Comparison of ENCODE assay signal across 8 cellular contexts in genomic region chr16:12803203-12804093, GRCh38. TPM values are rescaled to one million over a fixed set of nuclear protein-coding genes. Genes with fewer than 3 reads are reported as not detected.
DNase-seq lines count a peak whose midpoint lies in the region; ATAC-seq and TF ChIP-seq lines count a peak whose summit lies in the region.

Gene CPPED1, minus strand, starts transcription at chr16:12803887. Its CDS starts 111 bp downstream, at chr16:12803776.

- ATAC-seq in GM21723 (IDR thresholded peaks at IDR 0.05; ENCODE audit: unreplicated experiment) (peak; percentile 84), RWPE2 (ENCODE audit: low read depth) (peak; percentile 85)
- ATAC-seq in natural killer cell treated with Interleukin-12 subunit alpha and Interleukin-12 subunit beta and Interleukin-15 and Interleukin-18, amount 100 ng/mL, for 72 hours: peak; percentile 96 to 98

- H3K79me2 ChIP-seq in KMS-11 (ENCODE audit: insufficient read depth, low read depth): peaks cover 9% of the 10 kb centered on the region; the same call in 1 of the 2 replicates

- H3K4me3 ChIP-seq in KMS-11 (IDR thresholded peaks at IDR 0.05; ENCODE audit: insufficient read depth, low read depth, low read length) (peak within 1 kb of the TSS; percentile 49), RWPE2 (ENCODE audit: severe bottlenecking) (peak within 1 kb of the TSS; percentile 57)

- peak within 1 kb of the TSS; percentile 61 to 75 for H3K27ac Mint-ChIP-seq in natural killer cell treated with Interleukin-12 subunit alpha and Interleukin-12 subunit beta and Interleukin-15 and Interleukin-18, amount 100 ng/mL, for 72 hours

- TF ChIP-seq CTCF in KMS-11 (conservative IDR thresholded peaks at IDR 0.05; ENCODE audit: low read depth, low read length): no peak
- TF ChIP-seq CTCF in RWPE2 (IDR thresholded peaks at IDR 0.05; ENCODE audit: poor library complexity, severe bottlenecking): no peak

- H3K4me1 ChIP-seq in KMS-11 (ENCODE audit: low read depth, poor library complexity, severe bottlenecking) (peaks cover 12% of the 10 kb centered on the region), RWPE2 (ENCODE audit: insufficient read depth, poor library complexity, severe bottlenecking) (peaks cover 8% of the 10 kb centered on the region)

- peaks cover 5% of the 10 kb centered on the region for H3K36me3 Mint-ChIP-seq in natural killer cell treated with Interleukin-12 subunit alpha and Interleukin-12 subunit beta and Interleukin-15 and Interleukin-18, amount 100 ng/mL, for 72 hours

- peaks cover 7% of the 10 kb centered on the region for H3K9me3 Mint-ChIP-seq in natural killer cell treated with Interleukin-12 subunit alpha and Interleukin-12 subunit beta and Interleukin-15 and Interleukin-18, amount 100 ng/mL, for 72 hours

- peak within 1 kb of the TSS; percentile 99 for H3K4me3 Mint-ChIP-seq in natural killer cell treated with Interleukin-12 subunit alpha and Interleukin-12 subunit beta and Interleukin-15 and Interleukin-18, amount 100 ng/mL, for 72 hours

- H3K27me3 ChIP-seq in KMS-11 (ENCODE audit: insufficient read depth, low read depth): no peaks in the 10 kb centered on the region
- H3K27me3 ChIP-seq in RWPE2 (ENCODE audit: insufficient read depth, poor library complexity, severe bottlenecking): no peaks in the 10 kb centered on the region

- H3K27ac ChIP-seq in KMS-11: peak within 1 kb of the TSS; percentile 50
- H3K27ac ChIP-seq in RWPE2 (ENCODE audit: poor library complexity, severe bottlenecking): peak within 1 kb of the TSS; percentile 83

- H3K9me3 ChIP-seq in RWPE2 (ENCODE audit: severe bottlenecking): no peaks in the 10 kb centered on the region

- H3K27me3 Mint-ChIP-seq in natural killer cell treated with Interleukin-12 subunit alpha and Interleukin-12 subunit beta and Interleukin-15 and Interleukin-18, amount 100 ng/mL, for 72 hours: peaks cover 0 to 2% of the 10 kb centered on the region in 2 donors

- peak within 1 kb of the TSS; percentile 90 for H3K4me2 ChIP-seq in KMS-11

- DNase-seq in DMS79 treated with DMSO at 0.1 percent for 48 hours (lab: John Stamatoyannopoulos, UW) (peak; percentile 86), RWPE2 (ENCODE audit: low spot score) (peak; percentile 83), fibroblast of peridontal ligament (ENCODE audit: extremely low read depth) (peak; percentile 83)
- DNase-seq in activated T-helper 9 cell treated with anti-CD3 and anti-CD28 coated beads, Interleukin-2, amount 50 U/mL, for 16 hours (ENCODE audit: low read depth): peak; percentile 84
- DNase-seq in natural killer cell treated with Interleukin-12 subunit alpha and Interleukin-12 subunit beta and Interleukin-15 and Interleukin-18, amount 100 ng/mL, for 72 hours (ENCODE audit: low spot score): peak; percentile 93
- peak; percentile 80 to 96 (median 89) for DNase-seq in stimulated activated naive CD4-positive, alpha-beta T cell (lab: John Stamatoyannopoulos, UW)

- peak within 1 kb of the TSS; percentile 86 for H2AFZ ChIP-seq in KMS-11 (ENCODE audit: low read depth)

- H3K36me3 ChIP-seq in KMS-11 (ENCODE audit: insufficient read depth): no peaks in the 10 kb centered on the region
- H3K36me3 ChIP-seq in RWPE2 (ENCODE audit: low read depth): no peaks in the 10 kb centered on the region

- peaks cover 26 to 35% of the 10 kb centered on the region in 2 donors for H3K4me1 Mint-ChIP-seq in natural killer cell treated with Interleukin-12 subunit alpha and Interleukin-12 subunit beta and Interleukin-15 and Interleukin-18, amount 100 ng/mL, for 72 hours (ENCODE audit: low read depth in 2 of 2)

- peak within 1 kb of the TSS; percentile 54; the same call in 1 of the 2 replicates for H3K9ac ChIP-seq in KMS-11

- no peaks in the 10 kb centered on the region for H4K20me1 ChIP-seq in KMS-11 (ENCODE audit: insufficient read depth)

RNA-seq across cellular contexts. Expression of gene CPPED1, which starts in this region (rescaled TPM):
- total RNA-seq in natural killer cell treated with Interleukin-12 subunit alpha and Interleukin-12 subunit beta and Interleukin-15 and Interleukin-18, amount 100 ng/mL, for 72 hours: 10 to 100 TPM; 11.3 to 26.8 TPM

Comparison
In these comparisons a context has a peak if more than half of its experiments do, and no peak if none do; other contexts are left out.
1. Peak in every context shown above with its lines: DNase-seq, ATAC-seq, H3K4me3 ChIP-seq and H3K27ac ChIP-seq.